ENCODE assay signal across 22 cellular contexts in genomic region chr17:55774834-55775233, GRCh38. TPM values are rescaled to one million over a fixed set of nuclear protein-coding genes. Genes with fewer than 3 reads are reported as not detected.
DNase-seq lines count a peak whose midpoint lies in the region.
"Had no signal": no experiment of that assay in that cellular context is flagged by ENCODE, and none has a peak within 500 bp of the region (broad histone marks: within the 10 kb centered on the region; RNA-seq: fewer than 3 reads in every experiment).

No MANE protein-coding gene starts in this region.

- H3K27ac ChIP-seq in ectodermal cell (ENCODE audit: insufficient read depth, low read depth, low read length, poor library complexity, severe bottlenecking): peak overlapping the region; percentile 38
- H3K27ac ChIP-seq: 22Rv1, breast epithelium, coronary artery, heart right ventricle, neutrophil, PC-9, SJCRH30 had no signal

- H3K36me3 ChIP-seq in ectodermal cell (ENCODE audit: control insufficient read depth, insufficient read depth, low read length) (peaks cover 7% of the 10 kb centered on the region), H7 (replicated peaks; ENCODE audit: control insufficient read depth, insufficient read depth, low read length) (no peaks in the 10 kb centered on the region; the same call in 1 of the 2 replicates)
- H3K36me3 ChIP-seq: breast epithelium had no signal

- no peaks in the 10 kb centered on the region for H3K9me3 ChIP-seq in ectodermal cell (ENCODE audit: control insufficient read depth, low read length)
- H3K9me3 ChIP-seq: breast epithelium, heart right ventricle, mucosa of descending colon, neutrophil, SJCRH30 had no signal

- H3K4me3 ChIP-seq in ectodermal cell (ENCODE audit: insufficient read depth, low read depth, low read length): no peak overlapping the region
- no peak overlapping the region for H3K4me3 ChIP-seq in H7 (ENCODE audit: insufficient read depth, low read depth, low read length)
- H3K4me3 ChIP-seq: breast epithelium, coronary artery, heart right ventricle, mucosa of descending colon, PC-9, SJCRH30 had no signal

- no peaks in the 10 kb centered on the region for H3K27me3 ChIP-seq in ectodermal cell (ENCODE audit: control insufficient read depth, insufficient read depth, low read length, poor library complexity, severe bottlenecking)
- H3K27me3 ChIP-seq in H7 (ENCODE audit: control insufficient read depth, insufficient read depth, low read length): no peaks in the 10 kb centered on the region
- H3K27me3 ChIP-seq: breast epithelium, heart right ventricle, neutrophil, SJCRH30 had no signal

- peaks cover 19% of the 10 kb centered on the region for H3K4me1 ChIP-seq in ectodermal cell (ENCODE audit: control insufficient read depth, insufficient read depth, low read length)
- H3K4me1 ChIP-seq: SJCRH30 had no signal

- WGBS in ectodermal cell, 2 experiments: 32 to 44% methylated on average over 7 of the region's 7 CpGs

- DNase-seq in DMS153 (lab: John Stamatoyannopoulos, UW): peak; percentile 19
- DNase-seq in DMS153 treated with DMSO at 0.1 percent for 48 hours (lab: John Stamatoyannopoulos, UW; ENCODE audit: unreplicated experiment): no peak
- peak; percentile 38 for DNase-seq in NCI-H510A (lab: John Stamatoyannopoulos, UW)
- peak; percentile 21 for DNase-seq in renal cortical epithelial cell (ENCODE audit: low read depth)
- no peak for DNase-seq in activated CD4-positive, alpha-beta T cell treated with anti-CD3 and anti-CD28 coated beads for 48 hours
- no peak for DNase-seq in H7
- no peak for DNase-seq in ACHN
- DNase-seq: activated CD4-positive, alpha-beta T cell treated with anti-CD3 and anti-CD28 coated beads, Interleukin-2, amount 50 U/mL, for 4 hours; activated effector memory CD4-positive, alpha-beta T cell treated with Interleukin-2 at 50 U/mL for 16 hours; AML-193; heart right ventricle; HFFc6; mucosa of descending colon; PC-9; SJCRH30; stimulated activated CD4-positive, alpha-beta T cell treated with anti-CD3 and anti-CD28 coated beads, Interleukin-12 subunit alpha, Interleukin-12 subunit beta, amount 100 ng/mL, for 4 hours had no signal

- in situ Hi-C loops in ACHN (cut with HindIII; ENCODE audit: low pct_ligation_motif_present, low pct_unique_long_range_greater_than_20kb, low sequenced_read_pairs): no loop called here

RNA-seq across cellular contexts. Expression of gene PCTP, which starts 24.0 kb away (rescaled TPM):
- polyA plus RNA-seq in ectodermal cell (2013, experiment 1 of 4): 30.5 TPM
- polyA plus RNA-seq in ectodermal cell (2013, experiment 2 of 4): 37.2 TPM
- polyA plus RNA-seq in ectodermal cell (2013, experiment 3 of 4): 30.6 TPM
- polyA plus RNA-seq in ectodermal cell (2013, experiment 4 of 4): 30.3 TPM
- total RNA-seq in renal cortical epithelial cell: 24.0 and 26.0 TPM in 2 replicates
- total RNA-seq in H7 (2014; rRNA removed; shearing (Covaris generic)): 19.7 and 20.3 TPM in 2 replicates

RNA-seq across cellular contexts. Expression of gene TMEM100, which starts 52.2 kb away (rescaled TPM):
- 1.5 TPM for polyA plus RNA-seq in ectodermal cell (2013, experiment 1 of 4)
- 1.4 TPM for polyA plus RNA-seq in ectodermal cell (2013, experiment 2 of 4)
- polyA plus RNA-seq in ectodermal cell (2013, experiment 3 of 4): 2.3 TPM
- 2.7 TPM for polyA plus RNA-seq in ectodermal cell (2013, experiment 4 of 4)
- 0.17 and 0.30 TPM in 2 replicates for total RNA-seq in renal cortical epithelial cell
- total RNA-seq in H7 (2014; rRNA removed; shearing (Covaris generic)): 0.31 and 1.3 TPM in 2 replicates
- total RNA-seq: endothelial cell of umbilical vein, PC-9 had no signal
- polyA plus RNA-seq: endothelial cell of umbilical vein had no signal

Comparison
In these comparisons a context has a peak if more than half of its experiments do, and no peak if none do; other contexts are left out.
1. DNase-seq: peak in DMS153 (single experiment), NCI-H510A (single experiment) and renal cortical epithelial cell (single experiment); none in DMS153 treated with DMSO at 0.1 percent for 48 hours (single experiment), activated CD4-positive, alpha-beta T cell treated with anti-CD3 and anti-CD28 coated beads for 48 hours (single experiment), H7 (single experiment) and ACHN (single experiment).